ENCODE assay signal across 8 cellular contexts in the genomic region with DNA sequence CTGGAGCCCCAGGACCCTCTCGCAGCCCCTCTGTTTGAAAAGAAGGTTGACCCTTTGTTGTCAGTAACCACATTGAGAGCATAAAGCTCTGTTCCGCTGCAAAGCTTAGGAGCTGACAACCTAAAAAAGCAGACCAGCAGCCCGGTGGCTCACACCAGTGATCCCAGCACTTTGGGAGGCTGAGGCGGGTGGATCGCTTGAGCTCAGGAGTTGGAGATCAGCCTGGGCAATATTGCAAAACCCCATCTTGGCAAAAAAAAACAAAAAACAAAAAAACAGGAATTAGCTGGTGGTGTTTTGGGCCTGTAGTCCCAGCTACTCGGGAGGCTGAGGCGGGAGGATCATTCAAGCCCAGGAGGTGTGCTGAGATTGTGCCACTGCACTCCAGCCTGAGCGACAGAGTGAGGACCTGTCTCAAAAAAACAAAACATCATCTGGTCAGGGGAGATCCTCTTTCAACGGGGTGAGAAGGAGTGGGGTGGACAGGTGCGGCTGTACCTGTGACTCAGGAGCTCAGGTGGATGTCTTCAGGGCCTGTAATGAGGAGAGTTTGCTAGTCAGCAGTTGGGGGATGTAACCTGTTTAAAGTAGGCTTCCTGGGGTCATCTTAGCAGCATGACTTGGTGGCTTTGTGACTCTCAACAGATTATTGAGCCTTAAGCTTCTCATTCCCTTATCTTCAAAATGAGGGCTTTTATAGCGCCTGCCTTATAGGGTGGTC. TPM values are rescaled to one million over a fixed set of nuclear protein-coding genes. Genes with fewer than 3 reads are reported as not detected.
DNase-seq lines count a peak whose midpoint lies in the region; ATAC-seq and TF ChIP-seq lines count a peak whose summit lies in the region.

No MANE protein-coding gene starts in this region.

- H3K27me3 ChIP-seq in SJCRH30, result no peaks in the 10 kb centered on the region

- no peaks in the 10 kb centered on the region for H3K9me3 ChIP-seq in SJCRH30 (replicated peaks)

- no peak for DNase-seq in SJCRH30
- DNase-seq in fibroblast of villous mesenchyme (ENCODE audit: low read depth), result no peak
- no peak for DNase-seq in retinal pigment epithelial cell (ENCODE audit: low read depth)
- no peak for DNase-seq in cerebellum (ENCODE audit: low spot score)
- no peak for DNase-seq in stimulated activated CD4-positive, alpha-beta T cell treated with anti-CD3 and anti-CD28 coated beads, Interleukin-2, amount 100 ng/mL, for 24 hours

- H3K4me3 ChIP-seq in SJCRH30 (peak overlapping the region; percentile 60), fibroblast of villous mesenchyme (ENCODE audit: low read depth, low read length) (peak overlapping the region; percentile 57), retinal pigment epithelial cell (ENCODE audit: low read length) (peak overlapping the region; percentile 61)

- peaks cover 30% of the 10 kb centered on the region for H3K36me3 ChIP-seq in SJCRH30

- ATAC-seq in GM19351 (IDR thresholded peaks at IDR 0.05; ENCODE audit: unreplicated experiment) (peak; percentile 5), GM18858 (IDR thresholded peaks at IDR 0.05; ENCODE audit: unreplicated experiment) (no peak), GM21723 (IDR thresholded peaks at IDR 0.05; ENCODE audit: unreplicated experiment) (no peak)

- TF ChIP-seq CTCF in fibroblast of villous mesenchyme (IDR thresholded peaks at IDR 0.05; ENCODE audit: insufficient read depth, low read depth, low read length) (no peak), retinal pigment epithelial cell (conservative IDR thresholded peaks at IDR 0.05; ENCODE audit: low read depth, low read length) (no peak)

- H3K4me1 ChIP-seq in SJCRH30, result no peaks in the 10 kb centered on the region

- H3K27ac ChIP-seq in SJCRH30, result no peak overlapping the region

RNA-seq across cellular contexts. Expression of a gene that starts 0.7 kb away (rescaled TPM):
- 4.9 and 8.5 TPM in 2 replicates for total RNA-seq in SJCRH30 (2014; rRNA removed; shearing (Covaris generic))
- total RNA-seq in fibroblast of villous mesenchyme (13.0 and 16.4 TPM in 2 replicates), cerebellum (40.3 TPM)

RNA-seq across cellular contexts. Expression of a gene that starts 27.1 kb away (rescaled TPM):
- total RNA-seq in SJCRH30 (2014; rRNA removed; shearing (Covaris generic)), result 2.0 TPM in 2 replicates
- 3.5 and 6.1 TPM in 2 replicates for total RNA-seq in fibroblast of villous mesenchyme
- total RNA-seq in cerebellum, result 1.9 TPM
